ENCODE assay signal across 1 cellular context in genomic region chr20:833450-834150, GRCh38.
TF ChIP-seq lines count a peak whose summit lies in the region.

Gene FAM110A (plus strand): TSS chr20:833715. CDS start chr20:844805, 11,090 bp downstream.

TF ChIP-seq in K562, 482 proteins besides CTCF, POLR2A, EP300 and RAD21 (continued from another document and continues in another):
- TF ChIP-seq MGA (IDR thresholded peaks at IDR 0.05) (peak; percentile 19; the same call in 1 of the 2 replicates), USF2 (CRISPR knock-in tag; IDR thresholded peaks at IDR 0.05) (no peak), ZNF830 (CRISPR knock-in tag; IDR thresholded peaks at IDR 0.05) (no peak), CBX8 (IDR thresholded peaks at IDR 0.05; ENCODE audit: borderline replicate concordance, extremely low read depth, low read depth, low read length, poor library complexity, severe bottlenecking) (no peak), ZZZ3 (IDR thresholded peaks at IDR 0.05) (no peak), XRCC3 (IDR thresholded peaks at IDR 0.05) (no peak), RUNX1 (IDR thresholded peaks at IDR 0.05; ENCODE audit: low read depth) (no peak), GATAD2A (IDR thresholded peaks at IDR 0.05) (no peak), TCF7L2 (IDR thresholded peaks at IDR 0.05; ENCODE audit: low read depth, low read length) (peak; percentile 87), ZBTB40 (IDR thresholded peaks at IDR 0.05) (peak; percentile 66; the same call in 1 of the 2 replicates), ZBTB40 (CRISPR knock-in tag; IDR thresholded peaks at IDR 0.05) (no peak), CREB3L1 (IDR thresholded peaks at IDR 0.05; ENCODE audit: borderline replicate concordance, low read depth) (no peak), HDAC6 (IDR thresholded peaks at IDR 0.05; ENCODE audit: low read depth, low read length) (no peak), JUNB (CRISPR knock-in tag; conservative IDR thresholded peaks at IDR 0.05) (no peak), ZNF507 (tag; conservative IDR thresholded peaks at IDR 0.05) (no peak), BACH1 (tag; IDR thresholded peaks at IDR 0.05) (no peak), EGR1 (conservative IDR thresholded peaks at IDR 0.05) (peak; percentile 36; the same call in 1 of the 2 replicates), ZSCAN32 (CRISPR knock-in tag; IDR thresholded peaks at IDR 0.05) (no peak), BDP1 (IDR thresholded peaks at IDR 0.05; ENCODE audit: insufficient read depth, insufficient read length) (no peak), TCF15 (CRISPR knock-in tag; IDR thresholded peaks at IDR 0.05) (no peak), ZC3H11A (IDR thresholded peaks at IDR 0.05; ENCODE audit: low read depth, low read length) (no peak), HNRNPH1 (optimal IDR thresholded peaks at IDR 0.05; ENCODE audit: low read depth, low read length) (no peak), TEAD2 (tag; IDR thresholded peaks at IDR 0.05) (no peak), ZNF282 (CRISPR knock-in tag; IDR thresholded peaks at IDR 0.05) (no peak)
